In the genomic region with DNA sequence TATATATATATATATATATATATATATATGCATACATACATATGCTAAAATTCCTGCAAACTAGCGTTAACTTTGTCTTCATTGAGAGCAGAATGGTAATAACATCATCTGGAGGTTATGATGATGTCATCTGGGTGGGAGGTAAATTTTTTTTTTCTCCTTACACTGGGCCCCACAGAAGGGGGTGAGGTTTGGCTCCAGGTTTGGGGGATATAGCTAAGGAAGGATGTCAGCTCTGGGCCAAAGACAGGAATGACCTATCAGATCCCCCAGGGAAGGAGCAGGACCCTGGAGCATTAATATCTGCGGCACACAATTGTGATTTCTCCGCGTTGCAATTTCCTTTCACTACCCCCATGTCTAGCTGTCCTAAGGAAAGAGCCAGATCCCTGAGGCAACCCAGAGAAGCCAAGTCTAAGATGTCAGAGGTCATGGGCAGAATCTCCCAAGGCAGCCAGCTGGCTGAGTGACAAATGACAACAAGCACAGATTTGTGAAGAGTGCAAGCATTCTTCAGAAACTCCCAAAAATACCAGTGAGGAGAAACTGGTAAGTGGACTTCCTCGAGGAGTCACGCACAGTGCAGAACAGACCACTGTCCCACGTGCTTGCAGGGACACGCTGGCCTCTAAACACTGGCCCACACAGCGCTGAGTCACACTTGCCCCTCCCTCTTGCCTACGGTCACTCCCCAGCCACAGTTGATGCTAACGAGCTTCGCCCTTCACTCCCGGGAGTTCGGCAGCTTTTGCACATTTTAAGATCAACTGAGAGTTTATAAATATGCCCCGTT, we compare ENCODE assay signal across 1 cellular context.
A peak's percentile ranks its signal among the peaks of the same experiment; 100 is the strongest.
TF ChIP-seq lines count a peak whose summit lies in the region.

No MANE protein-coding gene starts in this region.

TF ChIP-seq in HEK293, 187 proteins besides CTCF, POLR2A, EP300 and RAD21 (continued from another document):
- TF ChIP-seq ZNF335 (tag by site-specific recombination; conservative IDR thresholded peaks at IDR 0.05) (peak; percentile 44; the same call in 1 of the 2 replicates), ZBTB17 (tag by site-specific recombination; IDR thresholded peaks at IDR 0.05) (peak; percentile 22; the same call in 1 of the 2 replicates), KLF1 (tag by site-specific recombination; IDR thresholded peaks at IDR 0.05) (peak; percentile 66; the same call in 1 of the 2 replicates), ZNF777 (tag by site-specific recombination; IDR thresholded peaks at IDR 0.05; ENCODE audit: borderline replicate concordance) (no peak), ZNF202 (tag by site-specific recombination; IDR thresholded peaks at IDR 0.05; ENCODE audit: borderline replicate concordance) (no peak), ZNF19 (tag by site-specific recombination; IDR thresholded peaks at IDR 0.05; ENCODE audit: low read depth) (no peak), ZNF366 (tag by site-specific recombination; conservative IDR thresholded peaks at IDR 0.05) (0 out of 2 replicates have a peak, but pooled peaks have one; percentile 51), ZNF112 (tag by site-specific recombination; IDR thresholded peaks at IDR 0.05) (no peak), ZNF626 (tag by site-specific recombination; IDR thresholded peaks at IDR 0.05) (no peak), KLF9 (tag by site-specific recombination; IDR thresholded peaks at IDR 0.05; ENCODE audit: low read depth) (peak; percentile 64; the same call in 1 of the 2 replicates), ZNF221 (tag by site-specific recombination; IDR thresholded peaks at IDR 0.05; ENCODE audit: borderline replicate concordance) (no peak), BCL11A (tag by site-specific recombination; IDR thresholded peaks at IDR 0.05; ENCODE audit: low read depth) (0 out of 2 replicates have a peak, but pooled peaks have one; percentile 25), SP3 (tag by site-specific recombination; IDR thresholded peaks at IDR 0.05) (peak; percentile 33; the same call in 1 of the 2 replicates), ZNF501 (tag by site-specific recombination; IDR thresholded peaks at IDR 0.05) (peak; percentile 67; the same call in 1 of the 2 replicates), ZBTB8A (tag by site-specific recombination; IDR thresholded peaks at IDR 0.05) (0 out of 2 replicates have a peak, but pooled peaks have one; percentile 11), ZFP41 (tag by site-specific recombination; IDR thresholded peaks at IDR 0.05; ENCODE audit: borderline replicate concordance) (no peak)
- TF ChIP-seq, protein P1, sequence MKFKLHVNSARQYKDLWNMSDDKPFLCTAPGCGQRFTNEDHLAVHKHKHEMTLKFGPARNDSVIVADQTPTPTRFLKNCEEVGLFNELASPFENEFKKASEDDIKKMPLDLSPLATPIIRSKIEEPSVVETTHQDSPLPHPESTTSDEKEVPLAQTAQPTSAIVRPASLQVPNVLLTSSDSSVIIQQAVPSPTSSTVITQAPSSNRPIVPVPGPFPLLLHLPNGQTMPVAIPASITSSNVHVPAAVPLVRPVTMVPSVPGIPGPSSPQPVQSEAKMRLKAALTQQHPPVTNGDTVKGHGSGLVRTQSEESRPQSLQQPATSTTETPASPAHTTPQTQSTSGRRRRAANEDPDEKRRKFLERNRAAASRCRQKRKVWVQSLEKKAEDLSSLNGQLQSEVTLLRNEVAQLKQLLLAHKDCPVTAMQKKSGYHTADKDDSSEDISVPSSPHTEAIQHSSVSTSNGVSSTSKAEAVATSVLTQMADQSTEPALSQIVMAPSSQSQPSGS (tag by site-specific recombination; IDR thresholded peaks at IDR 0.05; ENCODE audit: low read depth), result peak; percentile 76
- TF ChIP-seq, protein P2, sequence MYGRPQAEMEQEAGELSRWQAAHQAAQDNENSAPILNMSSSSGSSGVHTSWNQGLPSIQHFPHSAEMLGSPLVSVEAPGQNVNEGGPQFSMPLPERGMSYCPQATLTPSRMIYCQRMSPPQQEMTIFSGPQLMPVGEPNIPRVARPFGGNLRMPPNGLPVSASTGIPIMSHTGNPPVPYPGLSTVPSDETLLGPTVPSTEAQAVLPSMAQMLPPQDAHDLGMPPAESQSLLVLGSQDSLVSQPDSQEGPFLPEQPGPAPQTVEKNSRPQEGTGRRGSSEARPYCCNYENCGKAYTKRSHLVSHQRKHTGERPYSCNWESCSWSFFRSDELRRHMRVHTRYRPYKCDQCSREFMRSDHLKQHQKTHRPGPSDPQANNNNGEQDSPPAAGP (tag by site-specific recombination; IDR thresholded peaks at IDR 0.05), result peak; percentile 72
- TF ChIP-seq, protein P3, sequence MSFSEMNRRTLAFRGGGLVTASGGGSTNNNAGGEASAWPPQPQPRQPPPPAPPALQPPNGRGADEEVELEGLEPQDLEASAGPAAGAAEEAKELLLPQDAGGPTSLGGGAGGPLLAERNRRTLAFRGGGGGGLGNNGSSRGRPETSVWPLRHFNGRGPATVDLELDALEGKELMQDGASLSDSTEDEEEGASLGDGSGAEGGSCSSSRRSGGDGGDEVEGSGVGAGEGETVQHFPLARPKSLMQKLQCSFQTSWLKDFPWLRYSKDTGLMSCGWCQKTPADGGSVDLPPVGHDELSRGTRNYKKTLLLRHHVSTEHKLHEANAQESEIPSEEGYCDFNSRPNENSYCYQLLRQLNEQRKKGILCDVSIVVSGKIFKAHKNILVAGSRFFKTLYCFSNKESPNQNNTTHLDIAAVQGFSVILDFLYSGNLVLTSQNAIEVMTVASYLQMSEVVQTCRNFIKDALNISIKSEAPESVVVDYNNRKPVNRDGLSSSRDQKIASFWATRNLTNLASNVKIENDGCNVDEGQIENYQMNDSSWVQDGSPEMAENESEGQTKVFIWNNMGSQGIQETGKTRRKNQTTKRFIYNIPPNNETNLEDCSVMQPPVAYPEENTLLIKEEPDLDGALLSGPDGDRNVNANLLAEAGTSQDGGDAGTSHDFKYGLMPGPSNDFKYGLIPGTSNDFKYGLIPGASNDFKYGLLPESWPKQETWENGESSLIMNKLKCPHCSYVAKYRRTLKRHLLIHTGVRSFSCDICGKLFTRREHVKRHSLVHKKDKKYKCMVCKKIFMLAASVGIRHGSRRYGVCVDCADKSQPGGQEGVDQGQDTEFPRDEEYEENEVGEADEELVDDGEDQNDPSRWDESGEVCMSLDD (tag by site-specific recombination; IDR thresholded peaks at IDR 0.05), result no peak
- TF ChIP-seq, protein P4, sequence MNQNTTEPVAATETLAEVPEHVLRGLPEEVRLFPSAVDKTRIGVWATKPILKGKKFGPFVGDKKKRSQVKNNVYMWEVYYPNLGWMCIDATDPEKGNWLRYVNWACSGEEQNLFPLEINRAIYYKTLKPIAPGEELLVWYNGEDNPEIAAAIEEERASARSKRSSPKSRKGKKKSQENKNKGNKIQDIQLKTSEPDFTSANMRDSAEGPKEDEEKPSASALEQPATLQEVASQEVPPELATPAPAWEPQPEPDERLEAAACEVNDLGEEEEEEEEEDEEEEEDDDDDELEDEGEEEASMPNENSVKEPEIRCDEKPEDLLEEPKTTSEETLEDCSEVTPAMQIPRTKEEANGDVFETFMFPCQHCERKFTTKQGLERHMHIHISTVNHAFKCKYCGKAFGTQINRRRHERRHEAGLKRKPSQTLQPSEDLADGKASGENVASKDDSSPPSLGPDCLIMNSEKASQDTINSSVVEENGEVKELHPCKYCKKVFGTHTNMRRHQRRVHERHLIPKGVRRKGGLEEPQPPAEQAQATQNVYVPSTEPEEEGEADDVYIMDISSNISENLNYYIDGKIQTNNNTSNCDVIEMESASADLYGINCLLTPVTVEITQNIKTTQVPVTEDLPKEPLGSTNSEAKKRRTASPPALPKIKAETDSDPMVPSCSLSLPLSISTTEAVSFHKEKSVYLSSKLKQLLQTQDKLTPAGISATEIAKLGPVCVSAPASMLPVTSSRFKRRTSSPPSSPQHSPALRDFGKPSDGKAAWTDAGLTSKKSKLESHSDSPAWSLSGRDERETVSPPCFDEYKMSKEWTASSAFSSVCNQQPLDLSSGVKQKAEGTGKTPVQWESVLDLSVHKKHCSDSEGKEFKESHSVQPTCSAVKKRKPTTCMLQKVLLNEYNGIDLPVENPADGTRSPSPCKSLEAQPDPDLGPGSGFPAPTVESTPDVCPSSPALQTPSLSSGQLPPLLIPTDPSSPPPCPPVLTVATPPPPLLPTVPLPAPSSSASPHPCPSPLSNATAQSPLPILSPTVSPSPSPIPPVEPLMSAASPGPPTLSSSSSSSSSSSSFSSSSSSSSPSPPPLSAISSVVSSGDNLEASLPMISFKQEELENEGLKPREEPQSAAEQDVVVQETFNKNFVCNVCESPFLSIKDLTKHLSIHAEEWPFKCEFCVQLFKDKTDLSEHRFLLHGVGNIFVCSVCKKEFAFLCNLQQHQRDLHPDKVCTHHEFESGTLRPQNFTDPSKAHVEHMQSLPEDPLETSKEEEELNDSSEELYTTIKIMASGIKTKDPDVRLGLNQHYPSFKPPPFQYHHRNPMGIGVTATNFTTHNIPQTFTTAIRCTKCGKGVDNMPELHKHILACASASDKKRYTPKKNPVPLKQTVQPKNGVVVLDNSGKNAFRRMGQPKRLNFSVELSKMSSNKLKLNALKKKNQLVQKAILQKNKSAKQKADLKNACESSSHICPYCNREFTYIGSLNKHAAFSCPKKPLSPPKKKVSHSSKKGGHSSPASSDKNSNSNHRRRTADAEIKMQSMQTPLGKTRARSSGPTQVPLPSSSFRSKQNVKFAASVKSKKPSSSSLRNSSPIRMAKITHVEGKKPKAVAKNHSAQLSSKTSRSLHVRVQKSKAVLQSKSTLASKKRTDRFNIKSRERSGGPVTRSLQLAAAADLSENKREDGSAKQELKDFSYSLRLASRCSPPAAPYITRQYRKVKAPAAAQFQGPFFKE (tag by site-specific recombination; IDR thresholded peaks at IDR 0.05; ENCODE audit: borderline replicate concordance), result no peak
- TF ChIP-seq, protein P5, sequence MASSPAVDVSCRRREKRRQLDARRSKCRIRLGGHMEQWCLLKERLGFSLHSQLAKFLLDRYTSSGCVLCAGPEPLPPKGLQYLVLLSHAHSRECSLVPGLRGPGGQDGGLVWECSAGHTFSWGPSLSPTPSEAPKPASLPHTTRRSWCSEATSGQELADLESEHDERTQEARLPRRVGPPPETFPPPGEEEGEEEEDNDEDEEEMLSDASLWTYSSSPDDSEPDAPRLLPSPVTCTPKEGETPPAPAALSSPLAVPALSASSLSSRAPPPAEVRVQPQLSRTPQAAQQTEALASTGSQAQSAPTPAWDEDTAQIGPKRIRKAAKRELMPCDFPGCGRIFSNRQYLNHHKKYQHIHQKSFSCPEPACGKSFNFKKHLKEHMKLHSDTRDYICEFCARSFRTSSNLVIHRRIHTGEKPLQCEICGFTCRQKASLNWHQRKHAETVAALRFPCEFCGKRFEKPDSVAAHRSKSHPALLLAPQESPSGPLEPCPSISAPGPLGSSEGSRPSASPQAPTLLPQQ (tag by site-specific recombination; IDR thresholded peaks at IDR 0.05), result peak; percentile 77
- TF ChIP-seq, protein P6, sequence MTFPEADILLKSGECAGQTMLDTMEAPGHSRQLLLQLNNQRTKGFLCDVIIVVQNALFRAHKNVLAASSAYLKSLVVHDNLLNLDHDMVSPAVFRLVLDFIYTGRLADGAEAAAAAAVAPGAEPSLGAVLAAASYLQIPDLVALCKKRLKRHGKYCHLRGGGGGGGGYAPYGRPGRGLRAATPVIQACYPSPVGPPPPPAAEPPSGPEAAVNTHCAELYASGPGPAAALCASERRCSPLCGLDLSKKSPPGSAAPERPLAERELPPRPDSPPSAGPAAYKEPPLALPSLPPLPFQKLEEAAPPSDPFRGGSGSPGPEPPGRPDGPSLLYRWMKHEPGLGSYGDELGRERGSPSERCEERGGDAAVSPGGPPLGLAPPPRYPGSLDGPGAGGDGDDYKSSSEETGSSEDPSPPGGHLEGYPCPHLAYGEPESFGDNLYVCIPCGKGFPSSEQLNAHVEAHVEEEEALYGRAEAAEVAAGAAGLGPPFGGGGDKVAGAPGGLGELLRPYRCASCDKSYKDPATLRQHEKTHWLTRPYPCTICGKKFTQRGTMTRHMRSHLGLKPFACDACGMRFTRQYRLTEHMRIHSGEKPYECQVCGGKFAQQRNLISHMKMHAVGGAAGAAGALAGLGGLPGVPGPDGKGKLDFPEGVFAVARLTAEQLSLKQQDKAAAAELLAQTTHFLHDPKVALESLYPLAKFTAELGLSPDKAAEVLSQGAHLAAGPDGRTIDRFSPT (tag by site-specific recombination; IDR thresholded peaks at IDR 0.05), result peak; percentile 52
- TF ChIP-seq, protein P7, sequence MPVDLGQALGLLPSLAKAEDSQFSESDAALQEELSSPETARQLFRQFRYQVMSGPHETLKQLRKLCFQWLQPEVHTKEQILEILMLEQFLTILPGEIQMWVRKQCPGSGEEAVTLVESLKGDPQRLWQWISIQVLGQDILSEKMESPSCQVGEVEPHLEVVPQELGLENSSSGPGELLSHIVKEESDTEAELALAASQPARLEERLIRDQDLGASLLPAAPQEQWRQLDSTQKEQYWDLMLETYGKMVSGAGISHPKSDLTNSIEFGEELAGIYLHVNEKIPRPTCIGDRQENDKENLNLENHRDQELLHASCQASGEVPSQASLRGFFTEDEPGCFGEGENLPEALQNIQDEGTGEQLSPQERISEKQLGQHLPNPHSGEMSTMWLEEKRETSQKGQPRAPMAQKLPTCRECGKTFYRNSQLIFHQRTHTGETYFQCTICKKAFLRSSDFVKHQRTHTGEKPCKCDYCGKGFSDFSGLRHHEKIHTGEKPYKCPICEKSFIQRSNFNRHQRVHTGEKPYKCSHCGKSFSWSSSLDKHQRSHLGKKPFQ (tag by site-specific recombination; IDR thresholded peaks at IDR 0.05), result no peak
- TF ChIP-seq, protein P8, sequence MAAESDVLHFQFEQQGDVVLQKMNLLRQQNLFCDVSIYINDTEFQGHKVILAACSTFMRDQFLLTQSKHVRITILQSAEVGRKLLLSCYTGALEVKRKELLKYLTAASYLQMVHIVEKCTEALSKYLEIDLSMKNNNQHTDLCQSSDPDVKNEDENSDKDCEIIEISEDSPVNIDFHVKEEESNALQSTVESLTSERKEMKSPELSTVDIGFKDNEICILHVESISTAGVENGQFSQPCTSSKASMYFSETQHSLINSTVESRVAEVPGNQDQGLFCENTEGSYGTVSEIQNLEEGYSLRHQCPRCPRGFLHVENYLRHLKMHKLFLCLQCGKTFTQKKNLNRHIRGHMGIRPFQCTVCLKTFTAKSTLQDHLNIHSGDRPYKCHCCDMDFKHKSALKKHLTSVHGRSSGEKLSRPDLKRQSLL (tag by site-specific recombination; IDR thresholded peaks at IDR 0.05), result no peak
TF ChIP-seq in HEK293: peak in this region for 29.
